Comparison of ENCODE assay signal across 29 cellular contexts in genomic region chr5:58450811-58451629, GRCh38. TPM values are rescaled to one million over a fixed set of nuclear protein-coding genes. Genes with fewer than 3 reads are reported as not detected.
DNase-seq lines count a peak whose midpoint lies in the region; ATAC-seq and TF ChIP-seq lines count a peak whose summit lies in the region.
"Had no signal": no experiment of that assay in that cellular context is flagged by ENCODE, and none has a peak within 500 bp of the region (broad histone marks: within the 10 kb centered on the region; RNA-seq: fewer than 3 reads in every experiment).

No MANE protein-coding gene starts in this region.

- H3K36me3 ChIP-seq in IMR-90 (ENCODE audit: control insufficient read depth, insufficient read depth, low read length) (peaks cover 35% of the 10 kb centered on the region), mesenchymal stem cell (ENCODE audit: control insufficient read depth in 1 of 2, insufficient read depth in 2 of 2, low read depth in 1 of 2, low read length in 2 of 2) (peaks cover 15 to 36% of the 10 kb centered on the region in 2 experiments)
- H3K36me3 ChIP-seq: colonic mucosa had no signal

- peaks cover 16 to 18% of the 10 kb centered on the region in 2 experiments for H3K79me1 ChIP-seq in IMR-90 (ENCODE audit: low read depth in 1 of 2, low read length in 2 of 2)
- H3K79me1 ChIP-seq in mesenchymal stem cell (replicated peaks; ENCODE audit: low read length, poor library complexity, severe bottlenecking) = no peaks in the 10 kb centered on the region

- POLR2A ChIA-PET in IMR-90 (lab: Charles Lee; ENCODE audit: unreplicated experiment) = no interaction called here

- H3K23ac ChIP-seq in IMR-90 (ENCODE audit: low read depth, low read length) (no peak overlapping the region), mesenchymal stem cell (ENCODE audit: low read length in 2 of 2) (no peak overlapping the region)

- no peak for ATAC-seq in IMR-90 (ENCODE audit: low read depth)
- ATAC-seq in GM21723 (IDR thresholded peaks at IDR 0.05; ENCODE audit: unreplicated experiment) = no peak
- no peak for ATAC-seq in natural killer cell
- ATAC-seq: activated T-cell treated with anti-CD3 and anti-CD28 coated beads, Interleukin-2, amount 50 U/mL, for 72 hours; K562; naive thymus-derived CD4-positive, alpha-beta T cell; pancreas; Right ventricle myocardium inferior; stimulated activated memory B cell treated with anti-CD40 and anti-IgM and Interleukin-4, amounts not matched to agents 10 μg/mL and 1 μg/mL and 100 μg/mL, for 72 hours; T-cell had no signal

- H2AK5ac ChIP-seq in IMR-90 (ENCODE audit: low read depth, low read length) (no peak overlapping the region), mesenchymal stem cell (ENCODE audit: low read length, severe bottlenecking) (no peak overlapping the region)

- H3K9me3 ChIP-seq in IMR-90 (ENCODE audit: control insufficient read depth, insufficient read depth, low read length) (peaks cover under 1% of the 10 kb centered on the region; the same call in 1 of the 2 replicates), mesenchymal stem cell (ENCODE audit: control insufficient read depth, low read length) (no peaks in the 10 kb centered on the region)
- H3K9me3 ChIP-seq: colonic mucosa, pancreas, sigmoid colon had no signal

- no peaks in the 10 kb centered on the region for H3K9me3 Mint-ChIP-seq in natural killer cell
- H3K9me3 Mint-ChIP-seq: activated naive CD8-positive, alpha-beta T cell treated with anti-CD3 and anti-CD28 coated beads for 36 hours; stimulated activated memory B cell treated with anti-CD40 and anti-IgM and Interleukin-4, amounts not matched to agents 10 μg/mL and 1 μg/mL and 100 μg/mL, for 72 hours; T-cell had no signal

- intact Hi-C loops in IMR-90 (cut with micrococcal nuclease) (no loop called here), natural killer cell (cut with micrococcal nuclease) (no loop called here)

- no peaks in the 10 kb centered on the region for H3K27me3 ChIP-seq in IMR-90 (ENCODE audit: control insufficient read depth, insufficient read depth, low read length)
- no peaks in the 10 kb centered on the region for H3K27me3 ChIP-seq in mesenchymal stem cell (ENCODE audit: control insufficient read depth in 1 of 2, insufficient read depth in 1 of 2, low read length in 2 of 2)
- H3K27me3 ChIP-seq: colonic mucosa, foreskin keratinocyte, pancreas, sigmoid colon had no signal

- H4K8ac ChIP-seq in IMR-90 (ENCODE audit: low read depth in 2 of 2, low read length in 2 of 2) = no peak overlapping the region
- no peak overlapping the region for H4K8ac ChIP-seq in mesenchymal stem cell (ENCODE audit: low read length)

- no peak overlapping the region for H3K27ac ChIP-seq in IMR-90 (ENCODE audit: insufficient read depth, low read length)
- peak overlapping the region; percentile 46 for H3K27ac ChIP-seq in mesenchymal stem cell (ENCODE audit: low read length, poor library complexity, severe bottlenecking)
- H3K27ac ChIP-seq: colonic mucosa, foreskin keratinocyte, GM23248, pancreas, sigmoid colon had no signal

- DNase-seq in ACHN (peak; percentile 56), IMR-90 (peak; percentile 26), astrocyte of the spinal cord (ENCODE audit: low read depth, low spot score) (peak; percentile 62), mesenchymal stem cell (peak; percentile 39), foreskin melanocyte (no peak), natural killer cell (no peak)
- DNase-seq in effector CD4-positive, alpha-beta T cell = no peak
- DNase-seq: activated naive CD8-positive, alpha-beta T cell treated with anti-CD3 and anti-CD28 coated beads for 36 hours; activated T-cell treated with anti-CD3 and anti-CD28 coated beads, Interleukin-2, amount 50 U/mL, for 72 hours; CD4-positive, CD25-positive, alpha-beta regulatory T cell; colonic mucosa; DMS153; GF-D8; hippocampal formation; islet precursor cell; naive thymus-derived CD4-positive, alpha-beta T cell; NCI-H2081 treated with DMSO at 0.1 percent for 48 hours; NCI-H510A; NK-92 treated with Interleukin-12 subunit alpha and Interleukin-12 subunit beta, amount 100 ng/mL, for 24 hours; pancreas; sigmoid colon; T-cell had no signal

- H3K4me3 Mint-ChIP-seq in natural killer cell = no peak overlapping the region
- H3K4me3 Mint-ChIP-seq: activated naive CD8-positive, alpha-beta T cell treated with anti-CD3 and anti-CD28 coated beads for 36 hours; activated T-cell treated with anti-CD3 and anti-CD28 coated beads, Interleukin-2, amount 50 U/mL, for 72 hours; CD4-positive, CD25-positive, alpha-beta regulatory T cell; naive thymus-derived CD4-positive, alpha-beta T cell; stimulated activated memory B cell treated with anti-CD40 and anti-IgM and Interleukin-4, amounts not matched to agents 10 μg/mL and 1 μg/mL and 100 μg/mL, for 72 hours; T-cell had no signal

- H3K4ac ChIP-seq in IMR-90 (ENCODE audit: low read depth, low read length) (no peak overlapping the region), mesenchymal stem cell (ENCODE audit: low read depth in 1 of 2, low read length in 2 of 2) (no peak overlapping the region)

- in situ Hi-C loops in ACHN (cut with HindIII; ENCODE audit: low pct_ligation_motif_present, low pct_unique_long_range_greater_than_20kb, low sequenced_read_pairs) (loop anchor here (25.0 kb wide), 1 partner anchor 664 kb away; no protein-coding TSS in a partner anchor), IMR-90 (cut with MboI; ENCODE audit: low sequenced_read_pairs) (loop anchor here (5.0 to 25.0 kb wide), 3 partner anchors 559 to 1539 kb away; partner anchors contain the start of gene SETD9), astrocyte of the spinal cord (cut with HindIII; ENCODE audit: low sequenced_read_pairs) (loop anchor here (25.0 kb wide), 2 partner anchors 664 to 964 kb away; partner anchors contain the start of gene ACTBL2)

- H2BK5ac ChIP-seq in IMR-90 (ENCODE audit: low read depth, low read length, poor library complexity, severe bottlenecking) (no peak overlapping the region), mesenchymal stem cell (ENCODE audit: low read depth, low read length, poor library complexity, severe bottlenecking) (no peak overlapping the region)

- TF ChIP-seq RAD21 in IMR-90 (IDR thresholded peaks at IDR 0.05; ENCODE audit: low read length) = no peak

- H4K91ac ChIP-seq in IMR-90 (ENCODE audit: insufficient read depth, low read depth, low read length) (no peak overlapping the region), mesenchymal stem cell (ENCODE audit: low read length) (no peak overlapping the region)

- H3K36me3 Mint-ChIP-seq in natural killer cell = peaks cover 9% of the 10 kb centered on the region
- H3K36me3 Mint-ChIP-seq: activated naive CD8-positive, alpha-beta T cell treated with anti-CD3 and anti-CD28 coated beads for 36 hours; CD4-positive, CD25-positive, alpha-beta regulatory T cell had no signal

- no peak overlapping the region for H3K56ac ChIP-seq in IMR-90 (ENCODE audit: extremely low read depth, insufficient read depth, low read length)

- no peak overlapping the region for H3K9ac ChIP-seq in IMR-90 (ENCODE audit: low read depth, low read length)
- no peak overlapping the region for H3K9ac ChIP-seq in mesenchymal stem cell (ENCODE audit: low read length)
- H3K9ac ChIP-seq: GM23248 had no signal

- WGBS in IMR-90 (ENCODE audit: extremely low coverage in 2 of 2, insufficient read length in 1 of 2), 2 experiments = 100% methylated on average over 1 of the region's 10 CpGs; no CpG with 5 or more reads in 1 of the 2 experiments
- WGBS in mesenchymal stem cell = 88% methylated on average over 6 of the region's 10 CpGs

- H2BK15ac ChIP-seq in IMR-90 (ENCODE audit: low read depth, low read length) = no peak overlapping the region
- no peak overlapping the region for H2BK15ac ChIP-seq in mesenchymal stem cell (ENCODE audit: low read depth, poor library complexity, severe bottlenecking)

- no TSS peak for BruUV-seq in IMR-90 (replicated peaks; lab: Mats Ljungman, UMichigan)

- H3K27me3 Mint-ChIP-seq in natural killer cell (ENCODE audit: low read depth in 2 of 2) = peaks cover 12 to 16% of the 10 kb centered on the region in 2 donors

- no peak overlapping the region for H4K5ac ChIP-seq in IMR-90 (ENCODE audit: low read depth, low read length)

- H4K20me1 ChIP-seq in IMR-90 (ENCODE audit: insufficient read depth, low read length) = peaks cover 25% of the 10 kb centered on the region

- TF ChIP-seq POLR2A in IMR-90 (IDR thresholded peaks at IDR 0.05; ENCODE audit: low read depth, low read length) = no peak; the same call in 1 of the 2 replicates

- H3K4me2 ChIP-seq in IMR-90 (ENCODE audit: low read depth, low read length) (no peak overlapping the region), mesenchymal stem cell (ENCODE audit: low read length, poor library complexity, severe bottlenecking) (no peak overlapping the region)

- dilution Hi-C loops in IMR-90 (cut with HindIII; ENCODE audit: low sequenced_read_pairs, unreplicated experiment) = no loop called here

- TF ChIP-seq CTCF in IMR-90 (conservative IDR thresholded peaks at IDR 0.05; ENCODE audit: low read depth, low read length) = no peak
- TF ChIP-seq CTCF in astrocyte of the spinal cord (IDR thresholded peaks at IDR 0.05; ENCODE audit: low read depth, low read length) = no peak
- no peak for TF ChIP-seq CTCF in natural killer cell (IDR thresholded peaks at IDR 0.05)

- H2AFZ ChIP-seq in IMR-90 (replicated peaks; ENCODE audit: low read length, poor library complexity) = no peak overlapping the region
- H2AFZ ChIP-seq in mesenchymal stem cell (ENCODE audit: low read depth, low read length) = no peak overlapping the region
- H2AFZ ChIP-seq: GM23248 had no signal

- H3K18ac ChIP-seq in IMR-90 (ENCODE audit: low read depth, low read length) (no peak overlapping the region), mesenchymal stem cell (ENCODE audit: low read depth in 1 of 2, low read length in 2 of 2) (no peak overlapping the region)

- peaks cover 2% of the 10 kb centered on the region; the same call in 1 of the 2 replicates for H3K4me1 ChIP-seq in IMR-90 (ENCODE audit: control insufficient read depth, insufficient read depth, low read length)
- peaks cover 4% of the 10 kb centered on the region for H3K4me1 ChIP-seq in mesenchymal stem cell (ENCODE audit: control insufficient read depth, insufficient read depth, low read depth, low read length)
- H3K4me1 ChIP-seq: colonic mucosa, pancreas had no signal

- H3K14ac ChIP-seq in IMR-90 (replicated peaks; ENCODE audit: low read depth, low read length) (no peak overlapping the region), mesenchymal stem cell (ENCODE audit: low read length in 2 of 2) (no peak overlapping the region)

- H2AK9ac ChIP-seq in IMR-90 (replicated peaks; ENCODE audit: low read depth, low read length, poor library complexity) = no peak overlapping the region

- CTCF ChIA-PET in IMR-90 (lab: Yijun Ruan, JAX) = interaction anchor here (0.7 kb wide), 1 partner anchor 563 kb away, joined by 3 read pairs; no protein-coding TSS in a partner anchor

- no peak overlapping the region for H3K4me3 ChIP-seq in IMR-90 (ENCODE audit: insufficient read depth, low read depth, low read length)
- H3K4me3 ChIP-seq in astrocyte of the spinal cord (ENCODE audit: low read depth, low read length) = no peak overlapping the region
- H3K4me3 ChIP-seq in mesenchymal stem cell (ENCODE audit: insufficient read depth in 1 of 2, low read depth in 1 of 2, low read length in 2 of 2) = no peak overlapping the region
- H3K4me3 ChIP-seq: colonic mucosa, GM23248, K562, lung, pancreas, sigmoid colon had no signal

- no peaks in the 10 kb centered on the region for H3K4me1 Mint-ChIP-seq in natural killer cell
- H3K4me1 Mint-ChIP-seq: activated naive CD8-positive, alpha-beta T cell treated with anti-CD3 and anti-CD28 coated beads for 36 hours; CD4-positive, CD25-positive, alpha-beta regulatory T cell; naive thymus-derived CD4-positive, alpha-beta T cell; stimulated activated memory B cell treated with anti-CD40 and anti-IgM and Interleukin-4, amounts not matched to agents 10 μg/mL and 1 μg/mL and 100 μg/mL, for 72 hours; T-cell had no signal

- peaks cover 5% of the 10 kb centered on the region; the same call in 1 of the 2 replicates for H3K9me1 ChIP-seq in IMR-90 (ENCODE audit: insufficient read depth, low read length)

- no peak overlapping the region for H3K27ac Mint-ChIP-seq in natural killer cell
- H3K27ac Mint-ChIP-seq: activated naive CD8-positive, alpha-beta T cell treated with anti-CD3 and anti-CD28 coated beads for 36 hours; activated T-cell treated with anti-CD3 and anti-CD28 coated beads, Interleukin-2, amount 50 U/mL, for 72 hours; naive thymus-derived CD4-positive, alpha-beta T cell; stimulated activated memory B cell treated with anti-CD40 and anti-IgM and Interleukin-4, amounts not matched to agents 10 μg/mL and 1 μg/mL and 100 μg/mL, for 72 hours; T-cell had no signal

- H2BK120ac ChIP-seq in IMR-90 (ENCODE audit: low read depth, low read length) (no peak overlapping the region), mesenchymal stem cell (ENCODE audit: low read depth, low read length) (no peak overlapping the region)

- no peak overlapping the region for H2BK12ac ChIP-seq in mesenchymal stem cell (ENCODE audit: low read length in 2 of 2)

- H2BK20ac ChIP-seq in IMR-90 (ENCODE audit: low read depth, low read length) = no peak overlapping the region

RNA-seq across cellular contexts. Expression of gene PLK2, which starts 8.9 kb away (rescaled TPM):
- total RNA-seq in IMR-90 (2012; rRNA removed) (322 and 337 TPM in 2 replicates), natural killer cell (10 to 100 TPM; 18.3 to 30.0 (median 22.0) TPM)
- 129 and 145 TPM in 2 replicates for polyA plus RNA-seq in IMR-90 (2012; rRNA removed)
- polyA plus RNA-seq in IMR-90 (2012; cell fraction: cytosol; rRNA removed) = 73.7 and 140 TPM in 2 replicates
- polyA plus RNA-seq in IMR-90 (2012; cell fraction: nucleus; rRNA removed; ENCODE audit: low replicate concordance) = 303 and 325 TPM in 2 replicates
- 185 TPM for polyA plus RNA-seq in mesenchymal stem cell (2013, experiment 1 of 2)
- 180 TPM for polyA plus RNA-seq in mesenchymal stem cell (2013, experiment 2 of 2)
- polyA plus RNA-seq: K562 had no signal

RNA-seq across cellular contexts. Expression of gene GAPT, which starts 40.2 kb away (rescaled TPM):
- total RNA-seq in IMR-90 (2012; rRNA removed) (not detected in 2 replicates), natural killer cell (1 to 10 TPM; 1.7 to 6.1 (median 1.8) TPM)
- not detected in 2 replicates for polyA plus RNA-seq in IMR-90 (2012; rRNA removed)
- polyA plus RNA-seq in IMR-90 (2012; cell fraction: cytosol; rRNA removed) = not detected in 2 replicates
- not detected in 2 replicates for polyA plus RNA-seq in IMR-90 (2012; cell fraction: nucleus; rRNA removed; ENCODE audit: low replicate concordance)
- not detected for polyA plus RNA-seq in mesenchymal stem cell (2013, experiment 1 of 2)
- not detected for polyA plus RNA-seq in mesenchymal stem cell (2013, experiment 2 of 2)
- total RNA-seq: activated T-cell treated with anti-CD3 and anti-CD28 coated beads, Interleukin-2, amount 50 U/mL, for 72 hours; foreskin keratinocyte; GM23248; K562 had no signal
- polyA plus RNA-seq: foreskin keratinocyte, GM23248, K562 had no signal

Comparison
In these comparisons a context has a peak if more than half of its experiments do, and no peak if none do; other contexts are left out.
1. DNase-seq: peak in ACHN (single experiment), IMR-90 (single experiment), astrocyte of the spinal cord (single experiment) and mesenchymal stem cell (single experiment); none in foreskin melanocyte (single experiment), effector CD4-positive, alpha-beta T cell (single experiment) and natural killer cell (single experiment).
2. RNA of gene PLK2, which starts 8.9 kb away (total RNA-seq): 322 to 337 TPM in IMR-90; 18.3 to 30.0 TPM in natural killer cell; every median in the first group is over 10 times any median in the second.